ENCODE assay signal across 8 cellular contexts in the genomic region with DNA sequence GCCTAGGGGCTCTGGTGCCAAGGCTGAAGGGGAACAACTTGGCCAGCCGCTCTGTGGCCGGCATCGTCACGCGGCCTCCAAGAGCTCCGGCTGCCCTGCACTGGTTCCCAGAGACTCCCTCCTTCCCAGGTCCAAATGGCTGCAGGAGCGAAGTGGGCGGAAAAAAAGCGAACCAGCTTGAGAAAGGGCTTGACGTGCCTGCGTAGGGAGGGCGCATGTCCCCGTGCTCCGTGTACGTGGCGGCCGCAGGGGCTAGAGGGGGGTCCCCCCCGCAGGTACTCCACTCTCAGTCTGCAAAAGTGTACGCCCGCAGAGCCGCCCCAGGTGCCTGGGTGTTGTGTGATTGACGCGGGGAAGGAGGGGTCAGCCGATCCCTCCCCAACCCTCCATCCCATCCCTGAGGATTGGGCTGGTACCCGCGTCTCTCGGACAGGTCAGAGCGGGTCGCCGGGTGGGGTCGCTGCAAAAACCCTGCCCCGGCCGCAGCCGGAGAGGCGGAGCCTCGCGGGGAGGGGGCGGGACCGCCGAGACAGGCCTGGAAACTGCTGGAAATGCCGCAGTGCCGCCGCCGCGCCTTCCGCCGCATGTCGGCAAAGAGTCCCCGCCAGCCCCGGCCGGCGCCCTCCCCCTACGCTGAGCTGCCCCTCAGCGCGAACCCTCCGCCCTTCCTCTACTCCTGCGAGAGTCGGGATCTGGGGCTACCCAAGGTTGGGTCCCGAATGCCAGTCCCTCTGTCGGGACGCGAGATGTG. TPM values are rescaled to one million over a fixed set of nuclear protein-coding genes. Genes with fewer than 3 reads are reported as not detected.
A peak's percentile ranks its signal among the peaks of the same experiment; 100 is the strongest.
DNase-seq lines count a peak whose midpoint lies in the region; FAIRE-seq and TF ChIP-seq lines count a peak whose summit lies in the region.

No MANE protein-coding gene starts in this region.

- 0 to 1% (median 0%) methylated on average over 59 to 62 of the region's 62 CpGs for WGBS in adipose tissue, 3 donors
- under 1% methylated on average over 54 of the region's 62 CpGs for WGBS in prostate gland

- FAIRE-seq in urothelium cell line (lab: Jason Lieb, UNC) = no peak

- no peaks in the 10 kb centered on the region for H3K9me3 ChIP-seq in left ventricle myocardium inferior (replicated peaks)
- H3K9me3 ChIP-seq in prostate gland = no peaks in the 10 kb centered on the region

- intact Hi-C loops in left ventricle myocardium inferior (cut with micrococcal nuclease) = no loop called here
- intact Hi-C loops in prostate gland (cut with DNase I) = no loop called here

- H3K4me1 ChIP-seq in left ventricle myocardium inferior (peaks cover 56% of the 10 kb centered on the region), prostate gland (replicated peaks) (peaks cover 7% of the 10 kb centered on the region)

- TF ChIP-seq CTCF in GM06990 (IDR thresholded peaks at IDR 0.05; ENCODE audit: insufficient read depth, low read length, poor library complexity, severe bottlenecking) (peak; percentile 53), left ventricle myocardium inferior (IDR thresholded peaks at IDR 0.05; ENCODE audit: borderline replicate concordance) (peak; percentile 46), prostate gland (IDR thresholded peaks at IDR 0.05) (peak in 3 of 4 experiments; percentile 49 to 54 (median 53))

- peak; percentile 58 for TF ChIP-seq POLR2A in prostate gland (IDR thresholded peaks at IDR 0.05)

- DNase-seq in GM06990 (ENCODE audit: extremely low read depth, insufficient read length) (peak; percentile 94), H7 (peak; percentile 99), LoVo (ENCODE audit: low spot score) (peak; percentile 82), SW 1271 (lab: John Stamatoyannopoulos, UW) (peak; percentile 45 to 70), left ventricle myocardium inferior (peak; percentile 95), prostate gland (ENCODE audit: low spot score) (peak; percentile 78), urothelium cell line (ENCODE audit: low spot score) (peak; percentile 87)

- H3K27ac ChIP-seq in adipose tissue (ENCODE audit: low read depth, low read length) (peak overlapping the region; percentile 86), left ventricle myocardium inferior (replicated peaks) (peak overlapping the region; percentile 99), prostate gland (peak overlapping the region; percentile 98 to 100)

- H3K4me3 ChIP-seq in GM06990 (replicated peaks; ENCODE audit: low read depth, low read length) (peak overlapping the region; percentile 91), H7 (ENCODE audit: insufficient read depth, low read depth, low read length) (peak overlapping the region; percentile 96), left ventricle myocardium inferior (peak overlapping the region; percentile 96), prostate gland (peak overlapping the region; percentile 98)

- H3K36me3 ChIP-seq in GM06990 (ENCODE audit: control insufficient read depth, insufficient read depth, low read length) (peaks cover 20% of the 10 kb centered on the region), H7 (replicated peaks; ENCODE audit: control insufficient read depth, insufficient read depth, low read length) (peaks cover 26% of the 10 kb centered on the region), left ventricle myocardium inferior (peaks cover 32% of the 10 kb centered on the region), prostate gland (peaks cover 6 to 17% of the 10 kb centered on the region in 2 donors)

- H3K27me3 ChIP-seq in GM06990 (replicated peaks; ENCODE audit: control insufficient read depth, insufficient read depth, low read length) (no peaks in the 10 kb centered on the region), H7 (ENCODE audit: control insufficient read depth, insufficient read depth, low read length) (no peaks in the 10 kb centered on the region), left ventricle myocardium inferior (ENCODE audit: low read depth) (no peaks in the 10 kb centered on the region), prostate gland (replicated peaks; ENCODE audit: insufficient read depth) (no peaks in the 10 kb centered on the region)

RNA-seq across cellular contexts. Expression of gene HSP90AB1, which starts 0.8 kb away (rescaled TPM):
- 1,821 and 1,973 TPM in 2 replicates for total RNA-seq in H7 (2014; rRNA removed; shearing (Covaris generic))
- polyA plus RNA-seq in adipose tissue = 100 to 1,000 TPM; 452 to 676 (median 667) TPM
- total RNA-seq in left ventricle myocardium inferior (786 TPM), prostate gland (100 to 1,000 TPM; 650 to 805 TPM)

RNA-seq across cellular contexts. Expression of gene SLC35B2, which starts 11.2 kb away (rescaled TPM):
- total RNA-seq in H7 (2014; rRNA removed; shearing (Covaris generic)) = 27.2 and 28.7 TPM in 2 replicates
- 10 to 100 TPM; 12.5 to 27.8 (median 26.7) TPM for polyA plus RNA-seq in adipose tissue
- total RNA-seq in left ventricle myocardium inferior = 20.2 TPM
- total RNA-seq in prostate gland = 10 to 100 TPM; 44.5 to 59.9 TPM

RNA-seq across cellular contexts. Expression of gene NFKBIE, which starts 19.3 kb away (rescaled TPM):
- total RNA-seq in H7 (2014; rRNA removed; shearing (Covaris generic)) = 9.7 and 12.3 TPM in 2 replicates
- 1 to 10 TPM; 3.1 to 9.8 (median 4.9) TPM for polyA plus RNA-seq in adipose tissue
- total RNA-seq in left ventricle myocardium inferior (2.1 TPM), prostate gland (10 to 100 TPM; 20.8 to 34.4 TPM)

RNA-seq across cellular contexts. Expression of gene SLC29A1, which starts 22.7 kb away (rescaled TPM):
- 68.6 and 71.9 TPM in 2 replicates for total RNA-seq in H7 (2014; rRNA removed; shearing (Covaris generic))
- 100 to 1,000 TPM in 1 of 3 donors, 10 to 100 TPM in 2; 50.7 to 253 (median 57.6) TPM for polyA plus RNA-seq in adipose tissue
- total RNA-seq in left ventricle myocardium inferior (154 TPM), prostate gland (10 to 100 TPM; 18.5 to 58.9 TPM)

RNA-seq across cellular contexts. Expression of gene TMEM151B, which starts 24.2 kb away (rescaled TPM):
- 0.70 and 0.83 TPM in 2 replicates for total RNA-seq in H7 (2014; rRNA removed; shearing (Covaris generic))
- under 1 TPM in 1 of 3 donors, not detected in 2; 0.06 TPM for polyA plus RNA-seq in adipose tissue
- not detected for total RNA-seq in left ventricle myocardium inferior
- total RNA-seq in prostate gland = 1 to 10 TPM in 1 of 2 donors, under 1 TPM in 1; 0.09 to 1.1 TPM

Comparison
In these comparisons a context has a peak if more than half of its experiments do, and no peak if none do; other contexts are left out.
1. Peak in every context shown above with its lines: DNase-seq, H3K4me3 ChIP-seq and H3K27ac ChIP-seq.